In the genomic region with DNA sequence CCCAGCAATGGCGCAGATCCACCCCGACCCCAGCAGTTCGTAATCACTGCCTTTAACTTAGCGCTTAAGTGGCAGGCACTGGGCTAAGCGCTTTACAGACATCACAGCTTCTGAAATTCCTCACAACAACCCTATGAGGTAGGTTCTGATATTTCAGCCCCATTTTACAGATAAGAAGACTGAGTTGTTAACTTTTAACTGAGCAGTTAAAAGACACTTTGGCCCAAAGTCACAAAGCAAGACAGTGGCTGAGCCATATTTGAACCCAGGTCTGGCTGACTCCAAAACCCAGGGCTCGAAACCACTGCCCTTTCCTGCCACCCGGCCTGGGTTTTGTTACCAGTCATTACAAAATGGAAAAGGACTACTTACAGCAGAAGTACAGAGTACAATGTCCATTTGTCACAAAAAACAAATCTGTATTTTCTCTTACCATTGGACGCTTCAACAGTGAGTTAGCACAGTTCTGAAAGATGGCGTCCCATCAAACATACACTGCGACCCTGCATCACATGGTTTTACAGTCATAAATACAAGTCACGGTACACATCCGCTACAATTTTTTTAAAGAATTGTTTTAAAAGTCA, we compare ENCODE assay signal across 1 cellular context.
TF ChIP-seq lines count a peak whose summit lies in the region.

No MANE protein-coding gene starts in this region.

TF ChIP-seq in K562, 482 proteins besides CTCF, POLR2A, EP300 and RAD21:
- TF ChIP-seq RBM25 (IDR thresholded peaks at IDR 0.05; ENCODE audit: low read depth, low read length, severe bottlenecking) (peak; percentile 54), C11orf30 (IDR thresholded peaks at IDR 0.05; ENCODE audit: low read depth) (no peak), POLR2B (IDR thresholded peaks at IDR 0.05; ENCODE audit: low read depth, partially characterized antibody) (peak; percentile 9), BACH1 (tag; IDR thresholded peaks at IDR 0.05) (no peak), KHSRP (IDR thresholded peaks at IDR 0.05) (no peak), ZBTB33 (CRISPR knock-in tag; IDR thresholded peaks at IDR 0.05) (peak; percentile 57; the same call in 1 of the 2 replicates), TOE1 (IDR thresholded peaks at IDR 0.05; ENCODE audit: borderline replicate concordance) (no peak), TOE1 (CRISPR knock-in tag; IDR thresholded peaks at IDR 0.05; ENCODE audit: borderline replicate concordance, low read depth) (no peak), PCBP1 (IDR thresholded peaks at IDR 0.05; ENCODE audit: low read depth, low read length, poor library complexity, severe bottlenecking) (no peak), AFF4 (CRISPR knock-in tag; IDR thresholded peaks at IDR 0.05) (0 out of 2 replicates have a peak, but pooled peaks have one; percentile 16), POLR2AphosphoS5 (IDR thresholded peaks at IDR 0.05; ENCODE audit: control insufficient read depth, insufficient read depth, low read depth, low read length) (peak; percentile 17; the same call in 1 of the 2 replicates)
